Comparison of ENCODE assay signal across 1 cellular context in genomic region chr20:36591854-36592641, GRCh38.
TF ChIP-seq lines count a peak whose summit lies in the region.

No MANE protein-coding gene starts in this region.

TF ChIP-seq in neural cell, 6 proteins besides CTCF, POLR2A, EP300 and RAD21:
- TF ChIP-seq REST (IDR thresholded peaks at IDR 0.05; ENCODE audit: borderline replicate concordance) (no peak), MXI1 (conservative IDR thresholded peaks at IDR 0.05; ENCODE audit: poor library complexity, severe bottlenecking) (no peak), SMC3 (conservative IDR thresholded peaks at IDR 0.05; ENCODE audit: poor library complexity) (peak; percentile 52)
